18 cellular contexts compared by ENCODE assay signal in the genomic region with DNA sequence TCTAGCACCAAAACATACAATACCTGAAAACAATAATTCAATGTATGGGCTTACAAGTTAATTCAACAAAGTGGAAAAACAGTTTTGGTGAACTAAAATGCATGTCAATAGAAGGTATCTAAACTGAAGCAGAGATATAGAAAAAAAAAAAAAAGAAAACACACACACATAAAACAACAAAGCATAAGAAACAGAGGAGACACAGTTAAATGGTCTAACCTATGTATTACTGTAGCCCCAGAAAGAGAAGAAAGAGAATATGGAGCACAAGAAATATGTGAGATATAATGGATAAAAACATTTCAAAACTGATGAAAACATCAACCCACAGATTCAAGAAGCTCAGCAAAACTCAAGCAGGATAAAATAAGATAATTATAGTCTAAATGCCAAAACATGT.
DNase-seq lines count a peak whose midpoint lies in the region; ATAC-seq and TF ChIP-seq lines count a peak whose summit lies in the region.
"Had no signal": no experiment of that assay in that cellular context is flagged by ENCODE, and none has a peak within 500 bp of the region (broad histone marks: within the 10 kb centered on the region; RNA-seq: fewer than 3 reads in every experiment).

No MANE protein-coding gene starts in this region.

- no peak overlapping the region for H3K4me3 ChIP-seq in HEK293 (ENCODE audit: low read depth, low read length)
- H3K4me3 ChIP-seq: BLaER1 had no signal

- peaks cover 7% of the 10 kb centered on the region for H3K9me3 Mint-ChIP-seq in central memory CD8-positive, alpha-beta T cell
- peaks cover 7% of the 10 kb centered on the region for H3K9me3 Mint-ChIP-seq in stimulated activated memory B cell treated with anti-CD40 and anti-IgM and Interleukin-4, amounts not matched to agents 10 μg/mL and 1 μg/mL and 100 μg/mL, for 72 hours
- H3K9me3 Mint-ChIP-seq: CD4-positive, CD25-positive, alpha-beta regulatory T cell had no signal

- no peak overlapping the region for H3K4me3 Mint-ChIP-seq in central memory CD8-positive, alpha-beta T cell
- H3K4me3 Mint-ChIP-seq in stimulated activated memory B cell treated with anti-CD40 and anti-IgM and Interleukin-4, amounts not matched to agents 10 μg/mL and 1 μg/mL and 100 μg/mL, for 72 hours: no peak overlapping the region
- H3K4me3 Mint-ChIP-seq: CD14-positive monocyte; CD4-positive, alpha-beta memory T cell; CD4-positive, CD25-positive, alpha-beta regulatory T cell; CD8-positive, alpha-beta memory T cell had no signal

- POLR2A ChIA-PET in HEK293 (lab: Yijun Ruan, JAX): no interaction called here

- TF ChIP-seq CTCF in HEK293 (tag by site-specific recombination; IDR thresholded peaks at IDR 0.05): no peak

- CTCF ChIA-PET in HEK293 (lab: Yijun Ruan, JAX): interaction anchor here (1.5 kb wide), 1 partner anchor 29 kb away, joined by 3 read pairs; no protein-coding TSS in a partner anchor

- no peaks in the 10 kb centered on the region; a peak in 1 of 3 replicates for H3K36me3 ChIP-seq in HEK293 (ENCODE audit: control insufficient read depth in 2 of 2, insufficient read depth in 1 of 2, low read length in 2 of 2)
- H3K36me3 ChIP-seq: BE2C, BLaER1 had no signal

- peaks cover 9% of the 10 kb centered on the region; the same call in 1 of the 2 replicates for H3K4me1 ChIP-seq in HEK293 (ENCODE audit: control insufficient read depth, insufficient read depth, low read length)
- H3K4me1 ChIP-seq: BLaER1 had no signal

- peaks cover 2% of the 10 kb centered on the region for H3K36me3 Mint-ChIP-seq in central memory CD8-positive, alpha-beta T cell (ENCODE audit: insufficient read depth)
- peaks cover 37% of the 10 kb centered on the region for H3K36me3 Mint-ChIP-seq in stimulated activated memory B cell treated with anti-CD40 and anti-IgM and Interleukin-4, amounts not matched to agents 10 μg/mL and 1 μg/mL and 100 μg/mL, for 72 hours

- no peaks in the 10 kb centered on the region for H3K9me3 ChIP-seq in HEK293 (ENCODE audit: control insufficient read depth, insufficient read depth, low read depth, low read length)
- H3K9me3 ChIP-seq: BE2C had no signal

- H3K27ac ChIP-seq in HEK293 (ENCODE audit: extremely low read depth, low read depth, low read length): no peak overlapping the region
- H3K27ac ChIP-seq: BLaER1 had no signal

- ATAC-seq in central memory CD8-positive, alpha-beta T cell (replicated peaks; ENCODE audit: extremely low read depth, poor library complexity, severe bottlenecking): no peak
- ATAC-seq in stimulated activated memory B cell treated with anti-CD40 and anti-IgM and Interleukin-4, amounts not matched to agents 10 μg/mL and 1 μg/mL and 100 μg/mL, for 72 hours: no peak

- H3K4me1 Mint-ChIP-seq in central memory CD8-positive, alpha-beta T cell: no peaks in the 10 kb centered on the region
- H3K4me1 Mint-ChIP-seq in stimulated activated memory B cell treated with anti-CD40 and anti-IgM and Interleukin-4, amounts not matched to agents 10 μg/mL and 1 μg/mL and 100 μg/mL, for 72 hours: peaks cover 7% of the 10 kb centered on the region

- no peak for DNase-seq in central memory CD8-positive, alpha-beta T cell (ENCODE audit: low spot score in 2 of 2)
- no peak for DNase-seq in iPS-NIHi7 (ENCODE audit: extremely low spot score)
- DNase-seq in NCI-H1417 treated with DMSO at 0.1 percent for 48 hours (lab: John Stamatoyannopoulos, UW): no peak
- DNase-seq in stimulated activated naive CD4-positive, alpha-beta T cell treated with Interleukin-2 at 50 U/mL for 16 hours (lab: John Stamatoyannopoulos, UW): no peak
- DNase-seq: 8988T; ACHN; BE2C; C1 segment of cervical spinal cord; CD4-positive, alpha-beta memory T cell; CD4-positive, CD25-positive, alpha-beta regulatory T cell; CD8-positive, alpha-beta memory T cell; COR-L47; DMS79 treated with DMSO at 0.1 percent for 48 hours; GF-D8 had no signal

- no peaks in the 10 kb centered on the region for H3K27me3 Mint-ChIP-seq in central memory CD8-positive, alpha-beta T cell
- no peaks in the 10 kb centered on the region for H3K27me3 Mint-ChIP-seq in stimulated activated memory B cell treated with anti-CD40 and anti-IgM and Interleukin-4, amounts not matched to agents 10 μg/mL and 1 μg/mL and 100 μg/mL, for 72 hours
- H3K27me3 Mint-ChIP-seq: CD4-positive, alpha-beta memory T cell; CD4-positive, CD25-positive, alpha-beta regulatory T cell; CD8-positive, alpha-beta memory T cell had no signal

- peak overlapping the region; percentile 50 for H3K27ac Mint-ChIP-seq in central memory CD8-positive, alpha-beta T cell (ENCODE audit: low read depth)
- peak overlapping the region; percentile 55 for H3K27ac Mint-ChIP-seq in stimulated activated memory B cell treated with anti-CD40 and anti-IgM and Interleukin-4, amounts not matched to agents 10 μg/mL and 1 μg/mL and 100 μg/mL, for 72 hours
- H3K27ac Mint-ChIP-seq: CD14-positive monocyte; CD4-positive, CD25-positive, alpha-beta regulatory T cell had no signal

TF ChIP-seq in HEK293, 187 proteins besides CTCF, POLR2A, EP300 and RAD21:
- TF ChIP-seq SETDB1 (IDR thresholded peaks at IDR 0.05; ENCODE audit: insufficient read length, low read length) (peak; percentile 88), KLF8 (tag by site-specific recombination; IDR thresholded peaks at IDR 0.05) (no peak), ZNF133 (tag by site-specific recombination; IDR thresholded peaks at IDR 0.05) (peak; percentile 86)
